ENCODE assay signal across 10 cellular contexts in genomic region chr7:2607913-2608899, GRCh38. TPM values are rescaled to one million over a fixed set of nuclear protein-coding genes. Genes with fewer than 3 reads are reported as not detected.
A peak's percentile ranks its signal among the peaks of the same experiment; 100 is the strongest.
DNase-seq lines count a peak whose midpoint lies in the region; ATAC-seq and TF ChIP-seq lines count a peak whose summit lies in the region.
"Had no signal": no experiment of that assay in that cellular context is flagged by ENCODE, and none has a peak within 500 bp of the region (broad histone marks: within the 10 kb centered on the region; RNA-seq: fewer than 3 reads in every experiment).

No MANE protein-coding gene starts in this region.

- H3K4me3 ChIP-seq in heart left ventricle: peak overlapping the region in 1 of 12 donors; percentile 12
- H3K4me3 ChIP-seq in uterus: no peak overlapping the region
- H3K4me3 ChIP-seq in lower leg skin (ENCODE audit: low read depth, poor library complexity, severe bottlenecking): no peak overlapping the region

- TF ChIP-seq POLR2A in heart left ventricle (IDR thresholded peaks at IDR 0.05) (no peak), uterus (IDR thresholded peaks at IDR 0.05) (no peak), lower leg skin (IDR thresholded peaks at IDR 0.05) (no peak)

- ATAC-seq in heart left ventricle (peak in 1 of 4 donors; percentile 4), Right ventricle myocardium inferior (no peak)

- peak overlapping the region; percentile 49 to 91 (median 80) for H3K27ac ChIP-seq in heart left ventricle
- peak overlapping the region; percentile 8 to 36 for H3K27ac ChIP-seq in uterus

- peak overlapping the region; percentile 56 for H3K4me3 Mint-ChIP-seq in neural crest cell

- no peaks in the 10 kb centered on the region for H3K9me3 Mint-ChIP-seq in neural crest cell

- H3K27me3 ChIP-seq in heart left ventricle: no peaks in the 10 kb centered on the region
- H3K27me3 ChIP-seq in uterus: no peaks in the 10 kb centered on the region

- peak overlapping the region; percentile 50 for H3K27ac Mint-ChIP-seq in neural crest cell (ENCODE audit: unreplicated experiment)

- H3K4me1 Mint-ChIP-seq in neural crest cell: peaks cover 50% of the 10 kb centered on the region

- no peaks in the 10 kb centered on the region for H3K36me3 Mint-ChIP-seq in neural crest cell (ENCODE audit: low read depth)

- no peak for TF ChIP-seq CTCF in heart left ventricle (IDR thresholded peaks at IDR 0.05)
- TF ChIP-seq CTCF in neural crest cell (conservative IDR thresholded peaks at IDR 0.05): no peak
- TF ChIP-seq CTCF in uterus (IDR thresholded peaks at IDR 0.05): no peak
- no peak for TF ChIP-seq CTCF in lower leg skin (IDR thresholded peaks at IDR 0.05)

- H3K9me3 ChIP-seq in heart left ventricle (no peaks in the 10 kb centered on the region), uterus (no peaks in the 10 kb centered on the region)

- 88 to 90% (median 88%) methylated on average over 37 of the region's 37 CpGs for WGBS in heart left ventricle, 4 donors
- WGBS in lower leg skin, 2 donors: 76 to 84% methylated on average over 37 of the region's 37 CpGs

- DNase-seq in heart left ventricle (no peak), Right ventricle myocardium inferior (ENCODE audit: missing footprints) (no peak), foreskin melanocyte (peak; percentile 96), neural crest cell (ENCODE audit: low read depth, low spot score) (peak; percentile 41), uterus (no peak), lower leg skin (ENCODE audit: low spot score in 2 of 2) (no peak), NCI-H82 treated with DMSO at 0.1 percent for 48 hours (lab: John Stamatoyannopoulos, UW; ENCODE audit: unreplicated experiment) (no peak), MV-4-11 (lab: John Stamatoyannopoulos, UW) (no peak)
- DNase-seq: central memory CD4-positive, alpha-beta T cell; MM.1S had no signal

- intact Hi-C loops in heart left ventricle (cut with DNase I): loop anchor here in 3 of 10 donors (2.0 to 5.0 kb wide), 3 partner anchors 19 to 54 kb away; no protein-coding TSS in a partner anchor
- intact Hi-C loops in Right ventricle myocardium inferior (cut with DNase I): loop anchor here (2.0 to 5.0 kb wide), 3 partner anchors 19 to 54 kb away; no protein-coding TSS in a partner anchor
- intact Hi-C loops in uterus (cut with DNase I; ENCODE audit: low total_unique reads): no loop called here
- intact Hi-C loops in lower leg skin (cut with DNase I; ENCODE audit: low total_unique reads): no loop called here

- H3K36me3 ChIP-seq in heart left ventricle (peaks cover 0 to 3% (median 0%) of the 10 kb centered on the region in 9 donors), uterus (no peaks in the 10 kb centered on the region)

- H3K4me1 ChIP-seq in heart left ventricle (peaks cover 3 to 54% (median 32%) of the 10 kb centered on the region in 12 donors), uterus (no peaks in the 10 kb centered on the region)

- no peaks in the 10 kb centered on the region for H3K27me3 Mint-ChIP-seq in neural crest cell (ENCODE audit: low read depth)

RNA-seq across cellular contexts. Expression of gene TTYH3, which starts 23.6 kb away (rescaled TPM):
- total RNA-seq in heart left ventricle (100 to 1,000 TPM in 1 of 9 donors, 10 to 100 TPM in 7, 1 to 10 TPM in 1; 8.5 to 104 (median 12.8) TPM), Right ventricle myocardium inferior (15.8 TPM), neural crest cell (225 and 237 TPM in 2 replicates), uterus (10 to 100 TPM in 2 of 4 donors, 1 to 10 TPM in 2; 3.8 to 47.2 (median 25.2) TPM), lower leg skin (10 to 100 TPM in 3 of 4 donors, 1 to 10 TPM in 1; 7.9 to 18.0 (median 13.9) TPM)
- 10 to 100 TPM in 1 of 2 donors, 1 to 10 TPM in 1; 5.7 to 14.8 TPM for polyA plus RNA-seq in heart left ventricle

RNA-seq across cellular contexts. Expression of gene IQCE, which starts 49.4 kb away (rescaled TPM):
- total RNA-seq in heart left ventricle: 10 to 100 TPM in 5 of 9 donors, 1 to 10 TPM in 4; 8.0 to 14.1 (median 10.3) TPM
- 10 to 100 TPM in 1 of 2 donors, 1 to 10 TPM in 1; 5.0 to 10.8 TPM for polyA plus RNA-seq in heart left ventricle
- 11.5 TPM for total RNA-seq in Right ventricle myocardium inferior
- total RNA-seq in neural crest cell: 18.4 and 22.4 TPM in 2 replicates
- 10 to 100 TPM in 3 of 4 donors, 1 to 10 TPM in 1; 6.8 to 28.0 (median 16.9) TPM for total RNA-seq in uterus
- 10 to 100 TPM; 10.5 to 18.6 (median 12.8) TPM for total RNA-seq in lower leg skin

RNA-seq across cellular contexts. Expression of gene BRAT1, which starts 52.9 kb away (rescaled TPM):
- 10 to 100 TPM; 10.9 to 27.8 (median 14.9) TPM for total RNA-seq in heart left ventricle
- polyA plus RNA-seq in heart left ventricle: 10 to 100 TPM; 13.8 to 17.8 TPM
- total RNA-seq in Right ventricle myocardium inferior: 14.8 TPM
- 47.3 and 52.7 TPM in 2 replicates for total RNA-seq in neural crest cell
- total RNA-seq in uterus: 10 to 100 TPM; 10.3 to 44.3 (median 36.0) TPM
- total RNA-seq in lower leg skin: 10 to 100 TPM; 40.5 to 88.4 (median 60.6) TPM

Comparison
In these comparisons a context has a peak if more than half of its experiments do, and no peak if none do; other contexts are left out.
1. DNase-seq: peak in foreskin melanocyte (single experiment) and neural crest cell (single experiment); none in heart left ventricle (0 of 5), Right ventricle myocardium inferior (single experiment), uterus (0 of 2), lower leg skin (0 of 2), NCI-H82 treated with DMSO at 0.1 percent for 48 hours (single experiment) and MV-4-11 (single experiment).